In genomic region chr22:29727248-29727551, GRCh38 we compare ENCODE assay signal across 9 cellular contexts. TPM values are rescaled to one million over a fixed set of nuclear protein-coding genes. Genes with fewer than 3 reads are reported as not detected.
DNase-seq lines count a peak whose midpoint lies in the region; ATAC-seq and TF ChIP-seq lines count a peak whose summit lies in the region.
"Had no signal": no experiment of that assay in that cellular context is flagged by ENCODE, and none has a peak within 500 bp of the region (broad histone marks: within the 10 kb centered on the region; RNA-seq: fewer than 3 reads in every experiment).

No MANE protein-coding gene starts in this region.

- peaks cover 5% of the 10 kb centered on the region for H3K27me3 Mint-ChIP-seq in activated T-cell treated with anti-CD3 and anti-CD28 coated beads, Interleukin-2, amount 50 U/mL, for 72 hours (ENCODE audit: low read depth)

- TF ChIP-seq EP300 in gastroesophageal sphincter (IDR thresholded peaks at IDR 0.05): no peak

- no peaks in the 10 kb centered on the region for H3K36me3 Mint-ChIP-seq in activated T-cell treated with anti-CD3 and anti-CD28 coated beads, Interleukin-2, amount 50 U/mL, for 72 hours (ENCODE audit: insufficient read depth in 2 of 2)

- no peaks in the 10 kb centered on the region for H3K9me3 ChIP-seq in RWPE2 (ENCODE audit: severe bottlenecking)
- H3K9me3 ChIP-seq in gastroesophageal sphincter: no peaks in the 10 kb centered on the region
- H3K9me3 ChIP-seq in thyroid gland: no peaks in the 10 kb centered on the region

- DNase-seq in activated T-cell treated with anti-CD3 and anti-CD28 coated beads, Interleukin-2, amount 50 U/mL, for 72 hours: peak; percentile 29 to 40
- DNase-seq in activated T-cell treated with anti-CD3 and anti-CD28 coated beads for 4 hours: no peak
- no peak for DNase-seq in RWPE2 (ENCODE audit: low spot score)
- peak; percentile 32 to 41 for DNase-seq in thyroid gland

- peak; percentile 31 for TF ChIP-seq CTCF in RWPE2 (IDR thresholded peaks at IDR 0.05; ENCODE audit: poor library complexity, severe bottlenecking)
- peak in 1 of 4 experiments; percentile 50 for TF ChIP-seq CTCF in gastroesophageal sphincter (IDR thresholded peaks at IDR 0.05)
- TF ChIP-seq CTCF in thyroid gland (IDR thresholded peaks at IDR 0.05): peak in 2 of 6 experiments; percentile 11 to 41

- WGBS in gastroesophageal sphincter (ENCODE audit: low coverage in 1 of 2), 2 donors: no CpG with 5 or more reads among the region's 12 CpGs
- 0 to 4% methylated on average over 5 to 6 of the region's 12 CpGs for WGBS in thyroid gland, 2 donors

- no peaks in the 10 kb centered on the region for H3K4me1 Mint-ChIP-seq in activated T-cell treated with anti-CD3 and anti-CD28 coated beads, Interleukin-2, amount 50 U/mL, for 72 hours (ENCODE audit: low read depth)

- TF ChIP-seq POLR2A in gastroesophageal sphincter (IDR thresholded peaks at IDR 0.05) (no peak), thyroid gland (IDR thresholded peaks at IDR 0.05) (no peak)

- no peak overlapping the region for H3K4me3 Mint-ChIP-seq in activated T-cell treated with anti-CD3 and anti-CD28 coated beads, Interleukin-2, amount 50 U/mL, for 72 hours

- intact Hi-C loops in thyroid gland (cut with DNase I): no loop called here

- H3K4me3 ChIP-seq in RWPE2 (ENCODE audit: severe bottlenecking) (no peak overlapping the region), gastroesophageal sphincter (no peak overlapping the region), thyroid gland (replicated peaks in 1 of 3) (no peak overlapping the region)
- H3K4me3 ChIP-seq: SK-N-MC had no signal

- no peak overlapping the region for H3K27ac Mint-ChIP-seq in activated T-cell treated with anti-CD3 and anti-CD28 coated beads, Interleukin-2, amount 50 U/mL, for 72 hours

- H3K27ac ChIP-seq in RWPE2 (ENCODE audit: poor library complexity, severe bottlenecking) (no peak overlapping the region), gastroesophageal sphincter (no peak overlapping the region), thyroid gland (no peak overlapping the region)
- H3K27ac ChIP-seq: SK-N-MC had no signal

- no peaks in the 10 kb centered on the region for H3K9me3 Mint-ChIP-seq in activated T-cell treated with anti-CD3 and anti-CD28 coated beads, Interleukin-2, amount 50 U/mL, for 72 hours

- no peaks in the 10 kb centered on the region for H3K4me1 ChIP-seq in RWPE2 (ENCODE audit: insufficient read depth, poor library complexity, severe bottlenecking)
- H3K4me1 ChIP-seq in gastroesophageal sphincter: peaks cover 0 to 8% (median 0%) of the 10 kb centered on the region in 3 donors
- no peaks in the 10 kb centered on the region for H3K4me1 ChIP-seq in thyroid gland

- no peaks in the 10 kb centered on the region for H3K27me3 ChIP-seq in RWPE2 (ENCODE audit: insufficient read depth, poor library complexity, severe bottlenecking)
- peaks cover 22% of the 10 kb centered on the region for H3K27me3 ChIP-seq in gastroesophageal sphincter
- no peaks in the 10 kb centered on the region for H3K27me3 ChIP-seq in thyroid gland

- H3K36me3 ChIP-seq in RWPE2 (ENCODE audit: low read depth) (no peaks in the 10 kb centered on the region), gastroesophageal sphincter (peaks cover 0 to 31% of the 10 kb centered on the region in 2 donors), thyroid gland (no peaks in the 10 kb centered on the region)

- peak; percentile 30 to 32 for ATAC-seq in activated T-cell treated with anti-CD3 and anti-CD28 coated beads, Interleukin-2, amount 50 U/mL, for 72 hours (replicated peaks in 1 of 2)
- ATAC-seq in RWPE2 (ENCODE audit: low read depth): no peak
- ATAC-seq in gastroesophageal sphincter: peak; percentile 27
- no peak for ATAC-seq in HG02870 (IDR thresholded peaks at IDR 0.05; ENCODE audit: unreplicated experiment)
- no peak for ATAC-seq in HG03565 (IDR thresholded peaks at IDR 0.05; ENCODE audit: unreplicated experiment)
- no peak for ATAC-seq in HG02938 (IDR thresholded peaks at IDR 0.05; ENCODE audit: unreplicated experiment)

RNA-seq across cellular contexts. Expression of gene CABP7, which starts 7.4 kb away (rescaled TPM):
- under 1 TPM; 0.09 to 0.14 TPM for total RNA-seq in activated T-cell treated with anti-CD3 and anti-CD28 coated beads, Interleukin-2, amount 50 U/mL, for 72 hours
- total RNA-seq in gastroesophageal sphincter (under 1 TPM in 3 of 4 donors, not detected in 1; 0.27 to 0.62 (median 0.32) TPM), thyroid gland (1 to 10 TPM in 1 of 4 donors, under 1 TPM in 1, not detected in 2; 0.73 to 1.0 TPM)

RNA-seq across cellular contexts. Expression of gene ZMAT5, which starts 39.6 kb away (rescaled TPM):
- total RNA-seq in activated T-cell treated with anti-CD3 and anti-CD28 coated beads, Interleukin-2, amount 50 U/mL, for 72 hours: 10 to 100 TPM; 29.1 to 34.4 TPM
- total RNA-seq in gastroesophageal sphincter: 10 to 100 TPM; 10.6 to 26.5 (median 17.1) TPM
- 10 to 100 TPM; 16.2 to 40.1 (median 24.3) TPM for total RNA-seq in thyroid gland

RNA-seq across cellular contexts. Expression of gene UQCR10, which starts 40.0 kb away (rescaled TPM):
- total RNA-seq in activated T-cell treated with anti-CD3 and anti-CD28 coated beads, Interleukin-2, amount 50 U/mL, for 72 hours: 10 to 100 TPM; 62.4 to 63.4 TPM
- total RNA-seq in gastroesophageal sphincter (10 to 100 TPM; 54.3 to 78.6 (median 64.9) TPM), thyroid gland (100 to 1,000 TPM in 1 of 4 donors, 10 to 100 TPM in 3; 20.6 to 134 (median 70.8) TPM)

Comparison
In these comparisons a context has a peak if more than half of its experiments do, and no peak if none do; other contexts are left out.
1. DNase-seq: peak in activated T-cell treated with anti-CD3 and anti-CD28 coated beads, Interleukin-2, amount 50 U/mL, for 72 hours (2 of 2) and thyroid gland (2 of 2); none in activated T-cell treated with anti-CD3 and anti-CD28 coated beads for 4 hours (single experiment) and RWPE2 (single experiment).
2. ATAC-seq: peak in activated T-cell treated with anti-CD3 and anti-CD28 coated beads, Interleukin-2, amount 50 U/mL, for 72 hours (2 of 2) and gastroesophageal sphincter (single experiment); none in RWPE2 (single experiment), HG02870 (single experiment), HG03565 (single experiment) and HG02938 (single experiment).